In the genomic region with DNA sequence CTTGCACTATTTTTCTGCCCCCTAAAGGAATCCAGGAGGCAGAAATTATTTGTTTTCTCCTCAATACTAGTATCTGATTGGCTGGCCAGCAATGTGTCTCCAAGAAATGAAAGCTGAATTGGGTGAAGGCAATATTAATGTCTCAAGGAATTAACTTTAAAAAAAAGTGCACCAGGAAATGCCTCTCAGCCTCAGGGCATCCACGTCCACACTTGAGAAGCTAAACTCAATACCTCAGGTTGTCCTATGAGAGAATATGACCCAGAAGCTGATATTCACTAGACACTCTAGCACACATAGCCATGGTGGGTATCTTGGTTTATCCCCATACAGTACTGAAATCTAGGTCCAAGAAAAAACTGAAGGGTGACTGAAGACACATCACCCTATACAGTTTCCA, we compare ENCODE assay signal across 12 cellular contexts. TPM values are rescaled to one million over a fixed set of nuclear protein-coding genes. Genes with fewer than 3 reads are reported as not detected.
DNase-seq lines count a peak whose midpoint lies in the region; ATAC-seq, FAIRE-seq and TF ChIP-seq lines count a peak whose summit lies in the region.
"Had no signal": no experiment of that assay in that cellular context is flagged by ENCODE, and none has a peak within 500 bp of the region (broad histone marks: within the 10 kb centered on the region; RNA-seq: fewer than 3 reads in every experiment).

No MANE protein-coding gene starts in this region.

- H3K27ac Mint-ChIP-seq in activated naive CD8-positive, alpha-beta T cell treated with anti-CD3 and anti-CD28 coated beads for 36 hours, result peak overlapping the region; percentile 34

- peaks cover 28% of the 10 kb centered on the region for H3K4me1 Mint-ChIP-seq in activated naive CD8-positive, alpha-beta T cell treated with anti-CD3 and anti-CD28 coated beads for 36 hours

- H3K4me3 ChIP-seq in HepG2 (replicated peaks in 1 of 3; ENCODE audit: insufficient read depth in 1 of 3, low read depth in 2 of 3, low read length in 3 of 3), result no peak overlapping the region
- no peak overlapping the region for H3K4me3 ChIP-seq in right lobe of liver
- H3K4me3 ChIP-seq in transverse colon, result peak overlapping the region in 2 of 4 donors; percentile 67 to 96
- H3K4me3 ChIP-seq in left lung, result no peak overlapping the region
- H3K4me3 ChIP-seq: testis had no signal

- no peak for FAIRE-seq in HepG2 (lab: Jason Lieb, UNC)
- FAIRE-seq: TTC549 had no signal

- H3K4me1 ChIP-seq in HepG2 (ENCODE audit: insufficient read depth, low read length) (peaks cover 35% of the 10 kb centered on the region), right lobe of liver (peaks cover 0 to 28% (median 0%) of the 10 kb centered on the region in 4 donors), transverse colon (peaks cover 20 to 59% (median 35%) of the 10 kb centered on the region in 4 donors), left lung (peaks cover 7 to 32% of the 10 kb centered on the region in 2 donors)

- peaks cover 51% of the 10 kb centered on the region for H3K79me2 ChIP-seq in HepG2 (ENCODE audit: insufficient read depth, low read length)

- TF ChIP-seq POLR2A in HepG2 (IDR thresholded peaks at IDR 0.05; ENCODE audit: insufficient read depth in 1 of 2, low read depth in 2 of 2, low read length in 2 of 2), result no peak
- TF ChIP-seq POLR2A in right lobe of liver (IDR thresholded peaks at IDR 0.05), result no peak
- no peak for TF ChIP-seq POLR2A in transverse colon (IDR thresholded peaks at IDR 0.05)

- no peak overlapping the region for H2AFZ ChIP-seq in HepG2 (ENCODE audit: low read length)

- H3K9me3 Mint-ChIP-seq in activated naive CD8-positive, alpha-beta T cell treated with anti-CD3 and anti-CD28 coated beads for 36 hours, result peaks cover 11% of the 10 kb centered on the region

- no peaks in the 10 kb centered on the region for H3K27me3 Mint-ChIP-seq in activated naive CD8-positive, alpha-beta T cell treated with anti-CD3 and anti-CD28 coated beads for 36 hours

- peaks cover 63% of the 10 kb centered on the region for H3K36me3 Mint-ChIP-seq in activated naive CD8-positive, alpha-beta T cell treated with anti-CD3 and anti-CD28 coated beads for 36 hours

- in situ Hi-C loops in HepG2 (cut with HindIII; ENCODE audit: extremely low pct_ligation_motif_present, low pct_unique_long_range_greater_than_20kb), result loop anchor here (10.0 kb wide), 1 partner anchor 292 kb away; the partner anchor contains the start of gene ZNF675
- in situ Hi-C loops in transverse colon (cut with MboI; ENCODE audit: low pct_ligation_motif_present in 1 of 4, low pct_unique_long_range_greater_than_20kb in 1 of 4, low sequenced_read_pairs in 3 of 4), result no loop called here

- TF ChIP-seq CTCF in HepG2 (CRISPR knock-in tag; IDR thresholded peaks at IDR 0.05) (no peak), right lobe of liver (IDR thresholded peaks at IDR 0.05) (no peak), transverse colon (IDR thresholded peaks at IDR 0.05) (no peak), left lung (IDR thresholded peaks at IDR 0.05) (no peak)

- no TSS peak for BruUV-seq in HepG2 (replicated peaks; lab: Mats Ljungman, UMichigan)

- no peak for ATAC-seq in HepG2
- no peak for ATAC-seq in right lobe of liver
- ATAC-seq in left lung, result no peak
- ATAC-seq in GM21529 (IDR thresholded peaks at IDR 0.05; ENCODE audit: unreplicated experiment), result no peak

- POLR2A ChIA-PET in HepG2 (lab: Yijun Ruan, JAX), result interaction anchor here (1.1 to 3.3 kb wide), 2 partner anchors 11 to 17 kb away, joined by 5 to 19 read pairs; no protein-coding TSS in a partner anchor

- CTCF ChIA-PET in HepG2 (lab: Yijun Ruan, JAX; ENCODE audit: low intra/inter-chr PET ratio, low total read pairs), result no interaction called here

- DNase-seq in HepG2 (ENCODE audit: low spot score) (no peak), right lobe of liver (no peak), kidney tubule cell (ENCODE audit: low spot score) (peak; percentile 29), transverse colon (no peak), left lung (no peak), cerebellum (ENCODE audit: low spot score) (no peak)
- DNase-seq in activated naive CD8-positive, alpha-beta T cell treated with anti-CD3 and anti-CD28 coated beads for 36 hours, result no peak
- DNase-seq: HCEC 1CT, NCI-H2171, testis had no signal

- TF ChIP-seq EP300 in HepG2 (IDR thresholded peaks at IDR 0.05; ENCODE audit: low read depth in 2 of 2, low read length in 2 of 2) (no peak), HepG2 (CRISPR knock-in tag; IDR thresholded peaks at IDR 0.05; ENCODE audit: borderline replicate concordance) (no peak), transverse colon (IDR thresholded peaks at IDR 0.05; ENCODE audit: low read depth) (no peak)

- H3K27me3 ChIP-seq in HepG2 (ENCODE audit: control insufficient read depth in 1 of 2, insufficient read depth in 2 of 2, low read length in 2 of 2), result no peaks in the 10 kb centered on the region
- H3K27me3 ChIP-seq in right lobe of liver, result no peaks in the 10 kb centered on the region
- H3K27me3 ChIP-seq in transverse colon, result no peaks in the 10 kb centered on the region
- no peaks in the 10 kb centered on the region for H3K27me3 ChIP-seq in left lung
- H3K27me3 ChIP-seq: testis had no signal

- H3K27ac ChIP-seq in HepG2 (ENCODE audit: extremely low read length, insufficient read depth, low read length) (no peak overlapping the region), right lobe of liver (no peak overlapping the region), transverse colon (peak overlapping the region; percentile 94 to 100 (median 96)), left lung (no peak overlapping the region)
- H3K27ac ChIP-seq: testis had no signal

- no peak overlapping the region for H3K9ac ChIP-seq in HepG2 (ENCODE audit: insufficient read depth, low read depth, low read length)

- WGBS in HepG2 (ENCODE audit: low lambda C conversion rate), result 89% methylated on average over 1 of the region's 1 CpG
- WGBS in right lobe of liver (ENCODE audit: insufficient coverage, low coverage, low lambda C conversion rate, missing lambda C conversion rate), result 71% methylated on average over 1 of the region's 1 CpG
- 36 to 45% methylated on average over 1 of the region's 1 CpG for whole genome bisulfite sequencing in transverse colon (ENCODE audit: low coverage in 1 of 2), 2 donors

- H3K4me2 ChIP-seq in HepG2 (ENCODE audit: low read depth, low read length), result peak overlapping the region; percentile 60

- no peak for TF ChIP-seq RAD21 in HepG2 (CRISPR knock-in tag; IDR thresholded peaks at IDR 0.05)

- H3K9me3 ChIP-seq in HepG2 (ENCODE audit: low read length) (no peaks in the 10 kb centered on the region; the same call in 1 of the 2 replicates), right lobe of liver (no peaks in the 10 kb centered on the region), transverse colon (no peaks in the 10 kb centered on the region), left lung (peaks cover 0 to 20% of the 10 kb centered on the region in 2 donors)
- H3K9me3 ChIP-seq: testis had no signal

- intact Hi-C loops in HepG2 (cut with micrococcal nuclease; ENCODE audit: unreplicated experiment) (loop anchor here (10.0 kb wide), 1 partner anchor 118 kb away; no protein-coding TSS in a partner anchor), right lobe of liver (cut with DNase I) (no loop called here), transverse colon (cut with DNase I; ENCODE audit: low total_unique reads) (no loop called here), left lung (cut with DNase I) (no loop called here)

- peaks cover 0 to 5% of the 10 kb centered on the region in 2 experiments; a peak in 1 of 5 replicates for H3K36me3 ChIP-seq in HepG2 (replicated peaks in 1 of 2; ENCODE audit: control insufficient read depth in 1 of 2, insufficient read depth in 2 of 2, low read length in 2 of 2)
- H3K36me3 ChIP-seq in right lobe of liver, result peaks cover 0 to 5% (median under 1%) of the 10 kb centered on the region in 4 donors
- peaks cover 0 to 13% (median 4%) of the 10 kb centered on the region in 4 donors for H3K36me3 ChIP-seq in transverse colon
- peaks cover 0 to 21% of the 10 kb centered on the region in 2 donors for H3K36me3 ChIP-seq in left lung

- H4K20me1 ChIP-seq in HepG2 (ENCODE audit: insufficient read depth, low read length), result peaks cover 4% of the 10 kb centered on the region; the same call in 1 of the 2 replicates

- H3K4me3 Mint-ChIP-seq in activated naive CD8-positive, alpha-beta T cell treated with anti-CD3 and anti-CD28 coated beads for 36 hours, result peak overlapping the region; percentile 97

TF ChIP-seq in HepG2, 621 proteins besides CTCF, POLR2A, EP300 and RAD21 (continues in another document):
- TF ChIP-seq HNRNPH1 (optimal IDR thresholded peaks at IDR 0.05; ENCODE audit: low read depth, low read length) (no peak), ZNF207 (IDR thresholded peaks at IDR 0.05; ENCODE audit: borderline replicate concordance) (no peak), NFRKB (IDR thresholded peaks at IDR 0.05) (no peak), GATAD1 (CRISPR knock-in tag; IDR thresholded peaks at IDR 0.05) (no peak), ATF1 (CRISPR knock-in tag; IDR thresholded peaks at IDR 0.05) (no peak)

RNA-seq across cellular contexts. Expression of gene ZNF91, which starts 2.1 kb away (rescaled TPM):
- 21.5 and 30.7 TPM in 2 replicates for total RNA-seq in HepG2 (2016; rRNA removed; fragmentation: Illumina TruSeq; extraction: Trizol)
- 7.1 and 8.4 TPM in 2 replicates for total RNA-seq in HepG2 (2016; cell fraction: cytosol; rRNA removed; fragmentation: Illumina TruSeq; extraction: Trizol; ENCODE audit: low read depth)
- 19.7 and 29.0 TPM in 2 replicates for total RNA-seq in HepG2 (2016; cell fraction: insoluble cytoplasmic fraction; rRNA removed; fragmentation: Illumina TruSeq; extraction: Trizol)
- total RNA-seq in HepG2 (2016; cell fraction: membrane; rRNA removed; fragmentation: Illumina TruSeq; extraction: Trizol), result 14.1 and 19.3 TPM in 2 replicates
- 32.7 and 36.3 TPM in 2 replicates for total RNA-seq in HepG2 (2016; cell fraction: nucleus; rRNA removed; fragmentation: Illumina TruSeq; extraction: Trizol)
- 19.4 and 19.6 TPM in 2 replicates for polyA plus RNA-seq in HepG2 (2011; rRNA removed)
- polyA plus RNA-seq in HepG2 (2011; cell fraction: cytosol; rRNA removed), result 16.0 and 22.2 TPM in 2 replicates
- 27.4 and 37.5 TPM in 2 replicates for polyA plus RNA-seq in HepG2 (2011; cell fraction: nucleus; rRNA removed)
- polyA plus RNA-seq in HepG2 (2012), result 14.0 and 14.4 TPM in 2 replicates
- 1.1 and 1.4 TPM in 2 replicates for polyA plus RNA-seq in HepG2 (2016; cell fraction: cytosol; fragmentation: Illumina TruSeq; extraction: Trizol; ENCODE audit: low read depth)
- 13.1 and 14.1 TPM in 2 replicates for polyA plus RNA-seq in HepG2 (2016; cell fraction: insoluble cytoplasmic fraction; fragmentation: Illumina TruSeq; extraction: Trizol; ENCODE audit: low read depth)
- 2.0 and 3.9 TPM in 2 replicates for polyA plus RNA-seq in HepG2 (2016; cell fraction: membrane; fragmentation: Illumina TruSeq; extraction: Trizol; ENCODE audit: low read depth)
- polyA plus RNA-seq in HepG2 (2016; cell fraction: nucleus; fragmentation: Illumina TruSeq; extraction: Trizol; ENCODE audit: insufficient read depth, low read depth), result 18.2 and 18.6 TPM in 2 replicates
- 20.0 and 43.5 TPM in 2 replicates for polyA minus RNA-seq in HepG2 (2011; rRNA and poly(A)+ RNA removed; ENCODE audit: low replicate concordance)
- polyA minus RNA-seq in HepG2 (2011; cell fraction: cytosol; rRNA and poly(A)+ RNA removed), result 23.2 and 40.4 TPM in 2 replicates
- polyA minus RNA-seq in HepG2 (2011; cell fraction: nucleus; rRNA and poly(A)+ RNA removed), result 84.8 and 108 TPM in 2 replicates
- total RNA-seq in right lobe of liver, result 10 to 100 TPM; 14.4 to 21.0 (median 18.3) TPM
- 10 to 100 TPM; 25.3 to 29.1 TPM for total RNA-seq in activated naive CD8-positive, alpha-beta T cell treated with anti-CD3 and anti-CD28 coated beads for 36 hours
- total RNA-seq in transverse colon, result 100 to 1,000 TPM in 3 of 4 donors, 10 to 100 TPM in 1; 93.9 to 236 (median 157) TPM
- total RNA-seq in left lung, result 10 to 100 TPM; 36.8 to 48.4 TPM
- total RNA-seq in cerebellum, result 335 TPM

Comparison
In these comparisons a context has a peak if more than half of its experiments do, and no peak if none do; other contexts are left out.
1. H3K27ac ChIP-seq: peak in transverse colon (4 of 4); none in HepG2 (single experiment), right lobe of liver (0 of 3) and left lung (0 of 2).